ENCODE assay signal across 1 cellular context in genomic region chr1:2547210-2548067, GRCh38.
TF ChIP-seq lines count a peak whose summit lies in the region.

No MANE protein-coding gene starts in this region.

TF ChIP-seq in HepG2, 621 proteins besides CTCF, POLR2A, EP300 and RAD21 (continues in another document):
- TF ChIP-seq RORA (CRISPR knock-in tag; IDR thresholded peaks at IDR 0.05) (no peak), FOXA1 (IDR thresholded peaks at IDR 0.05) (no peak), FOXA1 (CRISPR knock-in tag; IDR thresholded peaks at IDR 0.05) (no peak), ZNF34 (CRISPR knock-in tag; IDR thresholded peaks at IDR 0.05; ENCODE audit: borderline replicate concordance) (0 out of 2 replicates have a peak, but pooled peaks have one; percentile 49), ZNF512 (CRISPR knock-in tag; IDR thresholded peaks at IDR 0.05) (no peak), JUN (CRISPR knock-in tag; IDR thresholded peaks at IDR 0.05) (no peak), TIGD3 (CRISPR knock-in tag; IDR thresholded peaks at IDR 0.05; ENCODE audit: borderline replicate concordance) (no peak), ZNF7 (CRISPR knock-in tag; IDR thresholded peaks at IDR 0.05) (no peak), ATF1 (CRISPR knock-in tag; IDR thresholded peaks at IDR 0.05) (no peak), FOXP1 (IDR thresholded peaks at IDR 0.05) (no peak), FOXP1 (CRISPR knock-in tag; IDR thresholded peaks at IDR 0.05) (no peak), ZC3H13 (CRISPR knock-in tag; IDR thresholded peaks at IDR 0.05) (peak; percentile 81), ZNF280D (CRISPR knock-in tag; IDR thresholded peaks at IDR 0.05) (no peak), NR2F2 (IDR thresholded peaks at IDR 0.05; ENCODE audit: borderline replicate concordance, low read depth) (no peak), USF2 (IDR thresholded peaks at IDR 0.05; ENCODE audit: low read depth, low read length) (no peak), USF2 (CRISPR knock-in tag; IDR thresholded peaks at IDR 0.05; ENCODE audit: borderline replicate concordance) (no peak), ZNF264 (CRISPR knock-in tag; IDR thresholded peaks at IDR 0.05) (no peak), PBX3 (CRISPR knock-in tag; IDR thresholded peaks at IDR 0.05; ENCODE audit: borderline replicate concordance) (no peak), KLF15 (CRISPR knock-in tag; IDR thresholded peaks at IDR 0.05; ENCODE audit: borderline replicate concordance) (no peak), ZNF512B (CRISPR knock-in tag; IDR thresholded peaks at IDR 0.05; ENCODE audit: borderline replicate concordance) (0 out of 2 replicates have a peak, but pooled peaks have one; percentile 4), PHF21A (CRISPR knock-in tag; IDR thresholded peaks at IDR 0.05) (0 out of 2 replicates have a peak, but pooled peaks have one; percentile 26), AHR (CRISPR knock-in tag; IDR thresholded peaks at IDR 0.05) (0 out of 2 replicates have a peak, but pooled peaks have one; percentile 17), ATF7-NPFF (CRISPR knock-in tag; IDR thresholded peaks at IDR 0.05; ENCODE audit: low read depth) (no peak), ZBTB3 (CRISPR knock-in tag; IDR thresholded peaks at IDR 0.05; ENCODE audit: borderline replicate concordance, low read depth) (no peak), THAP9 (CRISPR knock-in tag; IDR thresholded peaks at IDR 0.05; ENCODE audit: borderline replicate concordance) (peak; percentile 4; the same call in 1 of the 2 replicates), ZNF207 (IDR thresholded peaks at IDR 0.05; ENCODE audit: borderline replicate concordance) (no peak), ZNF546 (CRISPR knock-in tag; conservative IDR thresholded peaks at IDR 0.05) (0 out of 2 replicates have a peak, but pooled peaks have one; percentile 4), ZNF460 (CRISPR knock-in tag; IDR thresholded peaks at IDR 0.05; ENCODE audit: borderline replicate concordance) (no peak), RCOR2 (CRISPR knock-in tag; IDR thresholded peaks at IDR 0.05) (no peak), ZNF614 (CRISPR knock-in tag; IDR thresholded peaks at IDR 0.05; ENCODE audit: borderline replicate concordance) (no peak), RELA (CRISPR knock-in tag; IDR thresholded peaks at IDR 0.05) (no peak), ZBTB2 (CRISPR knock-in tag; IDR thresholded peaks at IDR 0.05; ENCODE audit: low read depth) (0 out of 2 replicates have a peak, but pooled peaks have one; percentile 40), ZNF33A (CRISPR knock-in tag; IDR thresholded peaks at IDR 0.05; ENCODE audit: borderline replicate concordance) (0 out of 2 replicates have a peak, but pooled peaks have one; percentile 69), ZBTB1 (CRISPR knock-in tag; IDR thresholded peaks at IDR 0.05; ENCODE audit: borderline replicate concordance) (no peak), LRRFIP1 (CRISPR knock-in tag; conservative IDR thresholded peaks at IDR 0.05) (no peak), ZNF782 (CRISPR knock-in tag; IDR thresholded peaks at IDR 0.05; ENCODE audit: borderline replicate concordance) (peak; percentile 31; the same call in 1 of the 2 replicates)
